In genomic region chr12:29888777-29889176, GRCh38 we compare ENCODE assay signal across 15 cellular contexts.
DNase-seq lines count a peak whose midpoint lies in the region; ATAC-seq and TF ChIP-seq lines count a peak whose summit lies in the region.
"Had no signal": no experiment of that assay in that cellular context is flagged by ENCODE, and none has a peak within 500 bp of the region (broad histone marks: within the 10 kb centered on the region; RNA-seq: fewer than 3 reads in every experiment).

No MANE protein-coding gene starts in this region.

- TF ChIP-seq CTCF in lower lobe of right lung (IDR thresholded peaks at IDR 0.05), result no peak

- H3K4me3 ChIP-seq in lower lobe of right lung, result no peak overlapping the region
- H3K4me3 ChIP-seq: GM23248 had no signal

- H3K9me3 Mint-ChIP-seq in stimulated activated naive CD8-positive, alpha-beta T cell treated with anti-CD3 and anti-CD28 coated beads, Interleukin-15, amount 100 ng/mL, for 72 hours, result peaks cover 10 to 19% of the 10 kb centered on the region in 2 donors

- no peak overlapping the region for H3K4me3 Mint-ChIP-seq in stimulated activated naive CD8-positive, alpha-beta T cell treated with anti-CD3 and anti-CD28 coated beads, Interleukin-15, amount 100 ng/mL, for 72 hours
- H3K4me3 Mint-ChIP-seq: CD4-positive, CD25-positive, alpha-beta regulatory T cell; CD8-positive, alpha-beta T cell had no signal

- H3K36me3 ChIP-seq in lower lobe of right lung, result no peaks in the 10 kb centered on the region

- no peaks in the 10 kb centered on the region for H3K4me1 ChIP-seq in lower lobe of right lung
- H3K4me1 ChIP-seq: Caco-2 had no signal

- no peaks in the 10 kb centered on the region for H3K27me3 Mint-ChIP-seq in stimulated activated naive CD8-positive, alpha-beta T cell treated with anti-CD3 and anti-CD28 coated beads, Interleukin-15, amount 100 ng/mL, for 72 hours
- H3K27me3 Mint-ChIP-seq: CD4-positive, CD25-positive, alpha-beta regulatory T cell had no signal

- H3K27me3 ChIP-seq in lower lobe of right lung (ENCODE audit: low read depth), result no peaks in the 10 kb centered on the region

- H3K9me3 ChIP-seq in lower lobe of right lung, result no peaks in the 10 kb centered on the region

- H3K4me1 Mint-ChIP-seq in stimulated activated naive CD8-positive, alpha-beta T cell treated with anti-CD3 and anti-CD28 coated beads, Interleukin-15, amount 100 ng/mL, for 72 hours, result no peaks in the 10 kb centered on the region
- H3K4me1 Mint-ChIP-seq: CD4-positive, CD25-positive, alpha-beta regulatory T cell had no signal

- DNase-seq in stimulated activated naive CD8-positive, alpha-beta T cell treated with anti-CD3 and anti-CD28 coated beads, Interleukin-15, amount 100 ng/mL, for 72 hours, result no peak
- no peak for DNase-seq in stimulated activated naive CD8-positive, alpha-beta T cell treated with anti-CD3 and anti-CD28 coated beads, Interleukin-15, Interleukin-2, amounts not matched to agents 100 U/mL and 50 U/mL, for 24 hours
- DNase-seq in lower lobe of right lung (no peak), sciatic nerve (ENCODE audit: low spot score) (no peak), ureter (ENCODE audit: low spot score) (no peak)
- no peak for DNase-seq in activated CD4-positive, alpha-beta T cell treated with anti-CD3 and anti-CD28 coated beads, Interleukin-2, amount 50 U/mL, for 48 hours
- DNase-seq: Caco-2; CD4-positive, CD25-positive, alpha-beta regulatory T cell; CD8-positive, alpha-beta T cell; DMS153; DND-41; GM23248; H7; HCEC 1CT had no signal

- H3K27ac ChIP-seq in lower lobe of right lung, result no peak overlapping the region
- H3K27ac ChIP-seq: GM23248 had no signal

- intact Hi-C loops in lower lobe of right lung (cut with DNase I) (no loop called here), sciatic nerve (cut with DNase I) (no loop called here)

- H3K27ac Mint-ChIP-seq in stimulated activated naive CD8-positive, alpha-beta T cell treated with anti-CD3 and anti-CD28 coated beads, Interleukin-15, amount 100 ng/mL, for 72 hours, result no peak overlapping the region
- H3K27ac Mint-ChIP-seq: CD4-positive, CD25-positive, alpha-beta regulatory T cell; CD8-positive, alpha-beta T cell had no signal

- peak; percentile 45 for ATAC-seq in stimulated activated naive CD8-positive, alpha-beta T cell treated with anti-CD3 and anti-CD28 coated beads, Interleukin-15, amount 100 ng/mL, for 72 hours
- ATAC-seq in stimulated activated naive CD8-positive, alpha-beta T cell treated with anti-CD3 and anti-CD28 coated beads, Interleukin-15, Interleukin-2, amounts not matched to agents 100 U/mL and 50 U/mL, for 24 hours, result no peak
- ATAC-seq in lower lobe of right lung (peak; percentile 24 to 47), sciatic nerve (peak; percentile 24), HG03469 (IDR thresholded peaks at IDR 0.05; ENCODE audit: unreplicated experiment) (no peak)
- ATAC-seq: CD8-positive, alpha-beta T cell had no signal

Comparison
In these comparisons a context has a peak if more than half of its experiments do, and no peak if none do; other contexts are left out.
1. ATAC-seq: peak in stimulated activated naive CD8-positive, alpha-beta T cell treated with anti-CD3 and anti-CD28 coated beads, Interleukin-15, amount 100 ng/mL, for 72 hours (single experiment), lower lobe of right lung (2 of 2) and sciatic nerve (single experiment); none in stimulated activated naive CD8-positive, alpha-beta T cell treated with anti-CD3 and anti-CD28 coated beads, Interleukin-15, Interleukin-2, amounts not matched to agents 100 U/mL and 50 U/mL, for 24 hours (single experiment) and HG03469 (single experiment).